12 cellular contexts compared by ENCODE assay signal in genomic region chr12:2084553-2085296, GRCh38. TPM values are rescaled to one million over a fixed set of nuclear protein-coding genes. Genes with fewer than 3 reads are reported as not detected.
DNase-seq lines count a peak whose midpoint lies in the region; ATAC-seq and TF ChIP-seq lines count a peak whose summit lies in the region.
"Had no signal": no experiment of that assay in that cellular context is flagged by ENCODE, and none has a peak within 500 bp of the region (broad histone marks: within the 10 kb centered on the region; RNA-seq: fewer than 3 reads in every experiment).

No MANE protein-coding gene starts in this region.

- no peak overlapping the region for H3K18ac ChIP-seq in neuronal stem cell (ENCODE audit: low read length)

- no peak overlapping the region for H4K8ac ChIP-seq in neuronal stem cell (ENCODE audit: low read depth, low read length)

- no peak overlapping the region for H2BK15ac ChIP-seq in neuronal stem cell (ENCODE audit: low read length)

- no peak overlapping the region for H2BK5ac ChIP-seq in neuronal stem cell (ENCODE audit: low read length)

- H4K91ac ChIP-seq in neuronal stem cell (ENCODE audit: low read depth, low read length, poor library complexity), result no peak overlapping the region

- POLR2A ChIA-PET in A673 (lab: Charles Lee; ENCODE audit: low non-redundant PET), result no interaction called here

- H3K27ac ChIP-seq in A673 (ENCODE audit: low read depth, low read length, poor library complexity, severe bottlenecking) (no peak overlapping the region), neuronal stem cell (replicated peaks; ENCODE audit: low read length) (no peak overlapping the region)
- H3K27ac ChIP-seq: cardiac muscle cell had no signal

- H3K4me1 ChIP-seq in A673 (ENCODE audit: insufficient read depth, low read length, poor library complexity, severe bottlenecking) (peaks cover 5% of the 10 kb centered on the region), neuronal stem cell (ENCODE audit: control insufficient read depth in 2 of 2, insufficient read depth in 1 of 2, low read depth in 1 of 2, low read length in 2 of 2) (no peaks in the 10 kb centered on the region)

- H3K23ac ChIP-seq in neuronal stem cell (ENCODE audit: low read depth, low read length, poor library complexity), result no peak overlapping the region

- H2AK5ac ChIP-seq in neuronal stem cell (ENCODE audit: low read depth, low read length), result no peak overlapping the region

- CTCF ChIA-PET in A673 (lab: Charles Lee), result no interaction called here

- H2BK120ac ChIP-seq in neuronal stem cell (ENCODE audit: low read depth, low read length), result no peak overlapping the region

- peaks cover 8% of the 10 kb centered on the region for H3K9me3 Mint-ChIP-seq in HFFc6

- no CpG with 5 or more reads among the region's 4 CpGs for WGBS in neuronal stem cell (ENCODE audit: extremely low coverage in 2 of 2, insufficient read length in 2 of 2, insufficient replicate concordance in 1 of 2), 2 donors

- H3K4me1 Mint-ChIP-seq in HFFc6 (ENCODE audit: low read depth), result peaks cover 59% of the 10 kb centered on the region
- H3K4me1 Mint-ChIP-seq: CD14-positive monocyte; stimulated activated memory B cell treated with anti-CD40 and anti-IgM and Interleukin-4, amounts not matched to agents 10 μg/mL and 1 μg/mL and 100 μg/mL, for 72 hours had no signal

- peaks cover 13% of the 10 kb centered on the region for H3K36me3 Mint-ChIP-seq in HFFc6 (ENCODE audit: low read depth)
- H3K36me3 Mint-ChIP-seq: CD14-positive monocyte; stimulated activated memory B cell treated with anti-CD40 and anti-IgM and Interleukin-4, amounts not matched to agents 10 μg/mL and 1 μg/mL and 100 μg/mL, for 72 hours had no signal

- H3K4me3 ChIP-seq in A673 (ENCODE audit: low read depth, low read length, poor library complexity, severe bottlenecking) (no peak overlapping the region), astrocyte of the cerebellum (ENCODE audit: low read depth, low read length) (no peak overlapping the region), neuronal stem cell (ENCODE audit: low read length in 2 of 2) (no peak overlapping the region)
- H3K4me3 ChIP-seq: cardiac muscle cell had no signal

- H3K27me3 ChIP-seq in A673 (replicated peaks; ENCODE audit: insufficient read depth, low read depth, low read length, poor library complexity) (no peaks in the 10 kb centered on the region), neuronal stem cell (ENCODE audit: control insufficient read depth in 3 of 3, insufficient read depth in 3 of 3, low read depth in 1 of 3, low read length in 3 of 3) (peaks cover 0 to 3% (median 0%) of the 10 kb centered on the region in 3 experiments)
- H3K27me3 ChIP-seq: cardiac muscle cell had no signal

- H3K27ac Mint-ChIP-seq in HFFc6, result peak overlapping the region; percentile 84
- H3K27ac Mint-ChIP-seq: CD14-positive monocyte; stimulated activated memory B cell treated with anti-CD40 and anti-IgM and Interleukin-4, amounts not matched to agents 10 μg/mL and 1 μg/mL and 100 μg/mL, for 72 hours had no signal

- H3K4me2 ChIP-seq in neuronal stem cell (ENCODE audit: insufficient read depth, low read length, poor library complexity, severe bottlenecking), result no peak overlapping the region

- no peak overlapping the region for H3K14ac ChIP-seq in neuronal stem cell (ENCODE audit: low read length)

- intact Hi-C loops in A673 (cut with micrococcal nuclease; ENCODE audit: unreplicated experiment), result no loop called here

- H3K9me3 ChIP-seq in A673 (ENCODE audit: low read depth, low read length, poor library complexity, severe bottlenecking) (no peaks in the 10 kb centered on the region), neuronal stem cell (replicated peaks in 1 of 2; ENCODE audit: control insufficient read depth in 2 of 2, insufficient read depth in 1 of 2, low read depth in 1 of 2, low read length in 2 of 2) (no peaks in the 10 kb centered on the region)

- no TSS peak for BruUV-seq in A673 (replicated peaks; lab: Mats Ljungman, UMichigan)

- DNase-seq in A673 (ENCODE audit: low spot score) (peak; percentile 57), HFFc6 (peak; percentile 62), astrocyte of the cerebellum (ENCODE audit: low read depth) (peak; percentile 16), islet precursor cell (peak; percentile 48), neuronal stem cell (ENCODE audit: low spot score) (no peak)
- no peak for DNase-seq in stimulated activated CD4-positive, alpha-beta T cell treated with anti-CD3 and anti-CD28 coated beads, Interleukin-15, amount 100 ng/mL, for 24 hours
- DNase-seq: T-helper 1 cell had no signal

- H3K9ac ChIP-seq in neuronal stem cell (ENCODE audit: low read depth, low read length, poor library complexity), result no peak overlapping the region

- H3K36me3 ChIP-seq in A673 (ENCODE audit: insufficient read depth, low read length, poor library complexity, severe bottlenecking), result no peaks in the 10 kb centered on the region
- no peaks in the 10 kb centered on the region for H3K36me3 ChIP-seq in neuronal stem cell (replicated peaks in 1 of 2; ENCODE audit: control insufficient read depth in 2 of 2, insufficient read depth in 2 of 2, low read length in 2 of 2)
- H3K36me3 ChIP-seq: cardiac muscle cell had no signal

- in situ Hi-C loops in astrocyte of the cerebellum (cut with HindIII; ENCODE audit: low sequenced_read_pairs), result no loop called here

- peak overlapping the region; percentile 70 for H3K4me3 Mint-ChIP-seq in HFFc6
- H3K4me3 Mint-ChIP-seq: CD14-positive monocyte; stimulated activated memory B cell treated with anti-CD40 and anti-IgM and Interleukin-4, amounts not matched to agents 10 μg/mL and 1 μg/mL and 100 μg/mL, for 72 hours had no signal

- TF ChIP-seq CTCF in A673 (conservative IDR thresholded peaks at IDR 0.05; ENCODE audit: low read depth, low read length) (no peak), HFFc6 (IDR thresholded peaks at IDR 0.05) (no peak), astrocyte of the cerebellum (IDR thresholded peaks at IDR 0.05; ENCODE audit: low read depth, low read length, missing control alignments) (no peak)

- ATAC-seq in GM21825 (IDR thresholded peaks at IDR 0.05; ENCODE audit: unreplicated experiment) (no peak), GM18873 (IDR thresholded peaks at IDR 0.05; ENCODE audit: low FRiP score, unreplicated experiment) (no peak)
- ATAC-seq: stimulated activated memory B cell treated with anti-CD40 and anti-IgM and Interleukin-4, amounts not matched to agents 10 μg/mL and 1 μg/mL and 100 μg/mL, for 72 hours had no signal

- no peaks in the 10 kb centered on the region; the same call in 1 of the 2 replicates for H3K27me3 Mint-ChIP-seq in HFFc6 (ENCODE audit: insufficient read depth)
- H3K27me3 Mint-ChIP-seq: stimulated activated memory B cell treated with anti-CD40 and anti-IgM and Interleukin-4, amounts not matched to agents 10 μg/mL and 1 μg/mL and 100 μg/mL, for 72 hours had no signal

- no peak overlapping the region for H2AFZ ChIP-seq in neuronal stem cell (ENCODE audit: low read length)

- no peaks in the 10 kb centered on the region for H3K79me1 ChIP-seq in neuronal stem cell (ENCODE audit: low read depth, low read length)

- no peak overlapping the region for H2BK12ac ChIP-seq in neuronal stem cell (ENCODE audit: low read length)

- no peak overlapping the region for H3K4ac ChIP-seq in neuronal stem cell (ENCODE audit: low read length)

RNA-seq across cellular contexts. Expression of gene CACNA1C, which starts 31.9 kb away (rescaled TPM):
- total RNA-seq in A673 (2021), result 3.7 and 5.2 TPM in 2 replicates
- total RNA-seq in HFFc6 (2021; fragmentation: NEBNext Ultra II Directional; extraction: Animal tissue kit (Norgen Biotek cat#: 25700)), result 10 to 100 TPM in 4 of 6 experiments, 1 to 10 TPM in 2; 6.7 to 11.5 (median 10.6) TPM
- 1.4 TPM for polyA plus RNA-seq in neuronal stem cell (2013, experiment 1 of 2)
- 1.0 TPM for polyA plus RNA-seq in neuronal stem cell (2013, experiment 2 of 2)
- polyA plus RNA-seq: CD14-positive monocyte had no signal

Comparison
In these comparisons a context has a peak if more than half of its experiments do, and no peak if none do; other contexts are left out.
1. DNase-seq: peak in A673 (single experiment), HFFc6 (single experiment), astrocyte of the cerebellum (single experiment) and islet precursor cell (single experiment); none in stimulated activated CD4-positive, alpha-beta T cell treated with anti-CD3 and anti-CD28 coated beads, Interleukin-15, amount 100 ng/mL, for 24 hours (single experiment) and neuronal stem cell (single experiment).